14 cellular contexts compared by ENCODE assay signal in the genomic region with DNA sequence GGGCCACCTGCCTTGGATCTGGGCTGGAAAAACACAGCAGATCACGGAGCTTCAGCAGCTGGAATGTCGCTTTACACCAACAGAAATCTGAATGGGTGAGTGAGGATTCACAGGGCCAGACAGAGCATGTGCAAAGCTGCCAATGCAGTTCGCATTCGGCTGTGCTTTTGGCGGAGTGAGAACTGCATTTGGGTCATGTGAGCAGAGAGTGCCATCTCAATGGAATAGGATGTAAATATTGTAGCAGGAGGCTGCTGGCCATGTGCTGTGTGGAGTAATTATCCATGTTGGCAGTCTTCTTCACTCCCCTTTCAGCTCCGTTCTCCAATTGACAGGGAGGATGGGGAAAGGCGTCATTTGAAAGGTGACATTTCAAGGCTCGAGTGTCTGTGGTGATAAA. TPM values are rescaled to one million over a fixed set of nuclear protein-coding genes. Genes with fewer than 3 reads are reported as not detected.
A peak's percentile ranks its signal among the peaks of the same experiment; 100 is the strongest.
DNase-seq lines count a peak whose midpoint lies in the region; ATAC-seq and TF ChIP-seq lines count a peak whose summit lies in the region.
"Had no signal": no experiment of that assay in that cellular context is flagged by ENCODE, and none has a peak within 500 bp of the region (broad histone marks: within the 10 kb centered on the region; RNA-seq: fewer than 3 reads in every experiment).

A gene (minus strand): TSS at position 101 of the 400 bp plus-strand sequence. CDS start 417 bp downstream, outside the sequence.

- H3K23ac ChIP-seq in neuronal stem cell (ENCODE audit: low read depth, low read length, poor library complexity), result no peak within 1 kb of the TSS

- H3K4me1 Mint-ChIP-seq in brain, result peaks cover 30% of the 10 kb centered on the region
- H3K4me1 Mint-ChIP-seq in activated CD8-positive, alpha-beta T cell treated with anti-CD3 and anti-CD28 coated beads, Interleukin-2, amount 10 ng/mL, durations not matched to agents 7 days and 5 days (ENCODE audit: low read depth), result no peaks in the 10 kb centered on the region
- H3K4me1 Mint-ChIP-seq in CD14-positive monocyte, result no peaks in the 10 kb centered on the region
- H3K4me1 Mint-ChIP-seq in stimulated activated naive CD8-positive, alpha-beta T cell treated with anti-CD3 and anti-CD28 coated beads, Interleukin-15, amount 100 ng/mL, for 72 hours, result no peaks in the 10 kb centered on the region

- H3K27me3 Mint-ChIP-seq in brain, result peaks cover 4% of the 10 kb centered on the region
- H3K27me3 Mint-ChIP-seq in activated CD8-positive, alpha-beta T cell treated with anti-CD3 and anti-CD28 coated beads, Interleukin-2, amount 10 ng/mL, durations not matched to agents 7 days and 5 days (ENCODE audit: low read depth), result peaks cover 28% of the 10 kb centered on the region
- H3K27me3 Mint-ChIP-seq in CD14-positive monocyte (ENCODE audit: low read depth in 3 of 3), result peaks cover 5 to 12% (median 7%) of the 10 kb centered on the region in 3 donors
- peaks cover 26% of the 10 kb centered on the region for H3K27me3 Mint-ChIP-seq in stimulated activated naive CD8-positive, alpha-beta T cell treated with anti-CD3 and anti-CD28 coated beads, Interleukin-15, amount 100 ng/mL, for 72 hours

- peaks cover 0 to 3% (median 0%) of the 10 kb centered on the region in 3 experiments for H3K27me3 ChIP-seq in neuronal stem cell (ENCODE audit: control insufficient read depth in 3 of 3, insufficient read depth in 3 of 3, low read depth in 1 of 3, low read length in 3 of 3)

- POLR2A ChIA-PET in activated CD8-positive, alpha-beta T cell treated with anti-CD3 and anti-CD28 coated beads, Interleukin-2, amount 10 ng/mL, durations not matched to agents 7 days and 5 days (lab: Charles Lee), result interaction anchor here (0.6 kb wide), 1 partner anchor 15 kb away, joined by 4 read pairs; no protein-coding TSS in a partner anchor

- H3K36me3 Mint-ChIP-seq in brain (no peaks in the 10 kb centered on the region), CD14-positive monocyte (no peaks in the 10 kb centered on the region)
- no peaks in the 10 kb centered on the region for H3K36me3 Mint-ChIP-seq in activated CD8-positive, alpha-beta T cell treated with anti-CD3 and anti-CD28 coated beads, Interleukin-2, amount 10 ng/mL, durations not matched to agents 7 days and 5 days (ENCODE audit: low read depth)
- H3K36me3 Mint-ChIP-seq: CD8-positive, alpha-beta T cell had no signal

- DNase-seq in NCI-H1092 (lab: John Stamatoyannopoulos, UW) (peak; percentile 70), NCI-H2107 treated with DMSO at 0.1 percent for 48 hours (lab: John Stamatoyannopoulos, UW; ENCODE audit: unreplicated experiment) (peak; percentile 36), neuronal stem cell (ENCODE audit: low spot score) (no peak), CD14-positive monocyte (ENCODE audit: low spot score) (no peak)
- no peak for DNase-seq in activated CD8-positive, alpha-beta T cell treated with anti-CD3 and anti-CD28 coated beads, Interleukin-2, amount 10 ng/mL, durations not matched to agents 7 days and 5 days
- no peak for DNase-seq in stimulated activated naive CD8-positive, alpha-beta T cell treated with anti-CD3 and anti-CD28 coated beads, Interleukin-15, amount 100 ng/mL, for 72 hours
- DNase-seq: activated CD4-positive, alpha-beta T cell treated with anti-CD3 and anti-CD28 coated beads, Interleukin-2, amount 50 U/mL, for 48 hours; activated gamma-delta T cell treated with Interleukin-2 at 50 U/mL for 16 hours; CD8-positive, alpha-beta T cell had no signal

- no peak within 1 kb of the TSS for H2AK5ac ChIP-seq in neuronal stem cell (ENCODE audit: low read depth, low read length)

- H3K9ac ChIP-seq in neuronal stem cell (ENCODE audit: low read depth, low read length, poor library complexity), result no peak within 1 kb of the TSS

- no peak within 1 kb of the TSS for H3K4me2 ChIP-seq in neuronal stem cell (ENCODE audit: insufficient read depth, low read length, poor library complexity, severe bottlenecking)

- WGBS in neuronal stem cell (ENCODE audit: extremely low coverage in 2 of 2, insufficient read length in 2 of 2, insufficient replicate concordance in 1 of 2), 2 donors, result no CpG with 5 or more reads among the region's 8 CpGs

- H4K91ac ChIP-seq in neuronal stem cell (ENCODE audit: low read depth, low read length, poor library complexity), result no peak within 1 kb of the TSS

- peak within 1 kb of the TSS; percentile 46 for H3K18ac ChIP-seq in neuronal stem cell (ENCODE audit: low read length)

- peak within 1 kb of the TSS; percentile 56 for H2AFZ ChIP-seq in neuronal stem cell (ENCODE audit: low read length)

- H4K8ac ChIP-seq in neuronal stem cell (ENCODE audit: low read depth, low read length), result no peak within 1 kb of the TSS

- H3K79me1 ChIP-seq in neuronal stem cell (ENCODE audit: low read depth, low read length), result no peaks in the 10 kb centered on the region

- no peaks in the 10 kb centered on the region for H3K36me3 ChIP-seq in neuronal stem cell (replicated peaks in 1 of 2; ENCODE audit: control insufficient read depth in 2 of 2, insufficient read depth in 2 of 2, low read length in 2 of 2)
- H3K36me3 ChIP-seq: esophagus muscularis mucosa, suprapubic skin had no signal

- H3K14ac ChIP-seq in neuronal stem cell (ENCODE audit: low read length), result no peak within 1 kb of the TSS

- H3K4me1 ChIP-seq in neuronal stem cell (ENCODE audit: control insufficient read depth in 2 of 2, insufficient read depth in 1 of 2, low read depth in 1 of 2, low read length in 2 of 2), result peaks cover 7 to 18% of the 10 kb centered on the region in 2 donors
- H3K4me1 ChIP-seq: esophagus muscularis mucosa, suprapubic skin had no signal

- H2BK15ac ChIP-seq in neuronal stem cell (ENCODE audit: low read length), result no peak within 1 kb of the TSS

- no peak within 1 kb of the TSS for H2BK12ac ChIP-seq in neuronal stem cell (ENCODE audit: low read length)

- no peak for ATAC-seq in GM19455 (IDR thresholded peaks at IDR 0.05; ENCODE audit: unreplicated experiment)
- no peak for ATAC-seq in activated CD8-positive, alpha-beta T cell treated with anti-CD3 and anti-CD28 coated beads, Interleukin-2, amount 10 ng/mL, durations not matched to agents 7 days and 5 days
- no peak for ATAC-seq in stimulated activated naive CD8-positive, alpha-beta T cell treated with anti-CD3 and anti-CD28 coated beads, Interleukin-15, amount 100 ng/mL, for 72 hours
- ATAC-seq: CD8-positive, alpha-beta T cell had no signal

- no peaks in the 10 kb centered on the region for H3K9me3 ChIP-seq in neuronal stem cell (replicated peaks in 1 of 2; ENCODE audit: control insufficient read depth in 2 of 2, insufficient read depth in 1 of 2, low read depth in 1 of 2, low read length in 2 of 2)
- H3K9me3 ChIP-seq: esophagus muscularis mucosa, suprapubic skin had no signal

- H3K27ac ChIP-seq in neuronal stem cell (replicated peaks; ENCODE audit: low read length), result no peak within 1 kb of the TSS
- H3K27ac ChIP-seq: esophagus muscularis mucosa, suprapubic skin had no signal

- H2BK120ac ChIP-seq in neuronal stem cell (ENCODE audit: low read depth, low read length), result no peak within 1 kb of the TSS

- no peak within 1 kb of the TSS for H2BK5ac ChIP-seq in neuronal stem cell (ENCODE audit: low read length)

- H3K4ac ChIP-seq in neuronal stem cell (ENCODE audit: low read length), result no peak within 1 kb of the TSS

- TF ChIP-seq CTCF in brain (conservative IDR thresholded peaks at IDR 0.05) (no peak), CD14-positive monocyte (IDR thresholded peaks at IDR 0.05) (no peak)

- intact Hi-C loops in CD14-positive monocyte (cut with micrococcal nuclease), result no loop called here

- CTCF ChIA-PET in activated CD8-positive, alpha-beta T cell treated with anti-CD3 and anti-CD28 coated beads, Interleukin-2, amount 10 ng/mL, durations not matched to agents 7 days and 5 days (lab: Charles Lee), result no interaction called here

- H3K9me3 Mint-ChIP-seq in brain, result peaks cover 0 to under 1% (median 0%) of the 10 kb centered on the region in 5 experiments
- no peaks in the 10 kb centered on the region for H3K9me3 Mint-ChIP-seq in activated CD8-positive, alpha-beta T cell treated with anti-CD3 and anti-CD28 coated beads, Interleukin-2, amount 10 ng/mL, durations not matched to agents 7 days and 5 days (ENCODE audit: insufficient read depth)
- H3K9me3 Mint-ChIP-seq in CD14-positive monocyte, result peaks cover under 1 to 6% (median 2%) of the 10 kb centered on the region in 7 donors
- H3K9me3 Mint-ChIP-seq in stimulated activated naive CD8-positive, alpha-beta T cell treated with anti-CD3 and anti-CD28 coated beads, Interleukin-15, amount 100 ng/mL, for 72 hours, result no peaks in the 10 kb centered on the region
- H3K9me3 Mint-ChIP-seq: CD8-positive, alpha-beta T cell had no signal

- H3K4me3 ChIP-seq in neuronal stem cell (ENCODE audit: low read length in 2 of 2), result no peak within 1 kb of the TSS
- H3K4me3 ChIP-seq: esophagus muscularis mucosa, suprapubic skin had no signal

- peak within 1 kb of the TSS in 2 of 5 experiments; percentile 39 to 88 for H3K27ac Mint-ChIP-seq in brain
- no peak within 1 kb of the TSS for H3K27ac Mint-ChIP-seq in activated CD8-positive, alpha-beta T cell treated with anti-CD3 and anti-CD28 coated beads, Interleukin-2, amount 10 ng/mL, durations not matched to agents 7 days and 5 days
- no peak within 1 kb of the TSS for H3K27ac Mint-ChIP-seq in CD14-positive monocyte
- no peak within 1 kb of the TSS for H3K27ac Mint-ChIP-seq in stimulated activated naive CD8-positive, alpha-beta T cell treated with anti-CD3 and anti-CD28 coated beads, Interleukin-15, amount 100 ng/mL, for 72 hours
- H3K27ac Mint-ChIP-seq: CD8-positive, alpha-beta T cell had no signal

- H3K4me3 Mint-ChIP-seq in brain (peak within 1 kb of the TSS in 4 of 5 experiments; percentile 30 to 72 (median 53)), CD14-positive monocyte (no peak within 1 kb of the TSS)
- H3K4me3 Mint-ChIP-seq in activated CD8-positive, alpha-beta T cell treated with anti-CD3 and anti-CD28 coated beads, Interleukin-2, amount 10 ng/mL, durations not matched to agents 7 days and 5 days, result no peak within 1 kb of the TSS
- no peak within 1 kb of the TSS for H3K4me3 Mint-ChIP-seq in stimulated activated naive CD8-positive, alpha-beta T cell treated with anti-CD3 and anti-CD28 coated beads, Interleukin-15, amount 100 ng/mL, for 72 hours
- H3K4me3 Mint-ChIP-seq: CD8-positive, alpha-beta T cell had no signal

RNA-seq across cellular contexts. Expression of the gene that starts here (rescaled TPM):
- polyA plus RNA-seq in brain (ENCODE audit: insufficient read depth, low read depth, low replicate concordance), result 0.48 TPM
- not detected for polyA plus RNA-seq in neuronal stem cell (2013, experiment 1 of 2)
- polyA plus RNA-seq in neuronal stem cell (2013, experiment 2 of 2), result not detected
- total RNA-seq in activated CD8-positive, alpha-beta T cell treated with anti-CD3 and anti-CD28 coated beads, Interleukin-2, amount 10 ng/mL, durations not matched to agents 7 days and 5 days, result under 1 TPM; 0.37 to 0.52 TPM
- under 1 TPM; 0.20 to 0.28 TPM for polyA plus RNA-seq in CD14-positive monocyte
- total RNA-seq: cardiac septum; CD8-positive, alpha-beta T cell had no signal

Comparison
In these comparisons a context has a peak if more than half of its experiments do, and no peak if none do; other contexts are left out.
1. DNase-seq: peak in NCI-H1092 (single experiment) and NCI-H2107 treated with DMSO at 0.1 percent for 48 hours (single experiment); none in neuronal stem cell (single experiment), activated CD8-positive, alpha-beta T cell treated with anti-CD3 and anti-CD28 coated beads, Interleukin-2, amount 10 ng/mL, durations not matched to agents 7 days and 5 days (single experiment), CD14-positive monocyte (single experiment) and stimulated activated naive CD8-positive, alpha-beta T cell treated with anti-CD3 and anti-CD28 coated beads, Interleukin-15, amount 100 ng/mL, for 72 hours (0 of 2).
2. H3K4me3 Mint-ChIP-seq: peak in brain (4 of 5); none in activated CD8-positive, alpha-beta T cell treated with anti-CD3 and anti-CD28 coated beads, Interleukin-2, amount 10 ng/mL, durations not matched to agents 7 days and 5 days (single experiment), CD14-positive monocyte (0 of 2) and stimulated activated naive CD8-positive, alpha-beta T cell treated with anti-CD3 and anti-CD28 coated beads, Interleukin-15, amount 100 ng/mL, for 72 hours (0 of 2).